ENCODE assay signal across 8 cellular contexts in genomic region chr3:98612587-98612986, GRCh38. TPM values are rescaled to one million over a fixed set of nuclear protein-coding genes. Genes with fewer than 3 reads are reported as not detected.
DNase-seq lines count a peak whose midpoint lies in the region; ATAC-seq, FAIRE-seq and TF ChIP-seq lines count a peak whose summit lies in the region.

No MANE protein-coding gene starts in this region.

- FAIRE-seq in keratinocyte (lab: Jason Lieb, UNC), result peak; percentile 34

- H3K9me3 ChIP-seq in Loucy (ENCODE audit: insufficient read depth, low read depth, low read length) (no peaks in the 10 kb centered on the region), keratinocyte (ENCODE audit: control insufficient read depth, low read depth, low read length) (no peaks in the 10 kb centered on the region)

- no peak overlapping the region for H3K4me2 ChIP-seq in Loucy (ENCODE audit: low read depth, low read length, poor library complexity, severe bottlenecking)
- H3K4me2 ChIP-seq in keratinocyte (ENCODE audit: control insufficient read depth, extremely low read depth, insufficient read depth, low read depth, low read length), result no peak overlapping the region

- no peaks in the 10 kb centered on the region for H3F3A ChIP-seq in Loucy (ENCODE audit: low read depth)

- no peak overlapping the region for H3K4me3 Mint-ChIP-seq in activated T-helper 2 cell treated with anti-CD3 and anti-CD28 coated beads, Interferon-gamma antibody, Interleukin-2, Interleukin-4, amounts not matched to agents 10 μg/mL and 5 μg/mL and 100 μg/mL, durations not matched to agents 14 hours and 24 hours and 36 hours (ENCODE audit: low read depth)
- H3K4me3 Mint-ChIP-seq in glutamatergic neuron (ENCODE audit: unreplicated experiment), result no peak overlapping the region

- H3K27me3 ChIP-seq in Loucy (ENCODE audit: insufficient read depth, low read length, poor library complexity, severe bottlenecking) (no peaks in the 10 kb centered on the region), keratinocyte (ENCODE audit: control insufficient read depth, extremely low read depth, insufficient read depth, low read length) (no peaks in the 10 kb centered on the region)

- H3K9me3 Mint-ChIP-seq in activated T-helper 2 cell treated with anti-CD3 and anti-CD28 coated beads, Interferon-gamma antibody, Interleukin-2, Interleukin-4, amounts not matched to agents 10 μg/mL and 5 μg/mL and 100 μg/mL, durations not matched to agents 14 hours and 24 hours and 36 hours, result no peaks in the 10 kb centered on the region
- H3K9me3 Mint-ChIP-seq in glutamatergic neuron (ENCODE audit: unreplicated experiment), result peaks cover 2% of the 10 kb centered on the region

- intact Hi-C loops in activated T-helper 2 cell treated with anti-CD3 and anti-CD28 coated beads, Interferon-gamma antibody, Interleukin-2, Interleukin-4, amounts not matched to agents 10 μg/mL and 5 μg/mL and 100 μg/mL, durations not matched to agents 14 hours and 24 hours and 36 hours (cut with micrococcal nuclease), result no loop called here

- H3K36me3 Mint-ChIP-seq in activated T-helper 2 cell treated with anti-CD3 and anti-CD28 coated beads, Interferon-gamma antibody, Interleukin-2, Interleukin-4, amounts not matched to agents 10 μg/mL and 5 μg/mL and 100 μg/mL, durations not matched to agents 14 hours and 24 hours and 36 hours (ENCODE audit: low read depth), result no peaks in the 10 kb centered on the region
- H3K36me3 Mint-ChIP-seq in glutamatergic neuron (ENCODE audit: unreplicated experiment), result peaks cover 6% of the 10 kb centered on the region

- H3K9ac ChIP-seq in Loucy (ENCODE audit: low read depth, low read length, poor library complexity, severe bottlenecking) (no peak overlapping the region), keratinocyte (ENCODE audit: control insufficient read depth, extremely low read depth, insufficient read depth, low read length) (no peak overlapping the region)

- H3K79me2 ChIP-seq in Loucy (ENCODE audit: insufficient read depth, low read length) (no peaks in the 10 kb centered on the region), keratinocyte (ENCODE audit: control insufficient read depth, insufficient read depth, low read length) (no peaks in the 10 kb centered on the region)

- no peaks in the 10 kb centered on the region for H3K4me1 Mint-ChIP-seq in activated T-helper 2 cell treated with anti-CD3 and anti-CD28 coated beads, Interferon-gamma antibody, Interleukin-2, Interleukin-4, amounts not matched to agents 10 μg/mL and 5 μg/mL and 100 μg/mL, durations not matched to agents 14 hours and 24 hours and 36 hours (ENCODE audit: low read depth)
- H3K4me1 Mint-ChIP-seq in glutamatergic neuron (ENCODE audit: low read depth, unreplicated experiment), result no peaks in the 10 kb centered on the region

- H3K9me2 ChIP-seq in Loucy (replicated peaks; ENCODE audit: low read depth, low read length), result no peaks in the 10 kb centered on the region

- dilution Hi-C loops in keratinocyte (cut with MboI; ENCODE audit: extremely low pct_ligation_motif_present, low sequenced_read_pairs), result loop anchor here (25.0 kb wide), 1 partner anchor 175 kb away; no protein-coding TSS in a partner anchor

- H3K27ac ChIP-seq in keratinocyte (ENCODE audit: control insufficient read depth, insufficient read depth, low read length), result no peak overlapping the region

- no peak for DNase-seq in keratinocyte (ENCODE audit: low read depth, low spot score)
- DNase-seq in SIG-M5 (lab: John Stamatoyannopoulos, UW), result no peak
- DNase-seq in mesenteric fat pad (ENCODE audit: low spot score), result no peak
- DNase-seq in activated T-helper 2 cell treated with anti-CD3 and anti-CD28 coated beads, Interferon-gamma antibody, Interleukin-2, Interleukin-4, amounts not matched to agents 10 μg/mL and 5 μg/mL and 100 μg/mL, durations not matched to agents 14 hours and 24 hours and 36 hours (ENCODE audit: low spot score), result no peak
- DNase-seq in glutamatergic neuron, result no peak

- peak; percentile 50 for TF ChIP-seq CTCF in Loucy (conservative IDR thresholded peaks at IDR 0.05; ENCODE audit: low read length)
- peak in 2 of 3 experiments; percentile 37 to 45 for TF ChIP-seq CTCF in keratinocyte (optimal IDR thresholded peaks at IDR 0.05 in 1 of 3, IDR thresholded peaks at IDR 0.05 in 1 of 3, conservative IDR thresholded peaks at IDR 0.05 in 1 of 3; ENCODE audit: extremely low read depth in 1 of 3, insufficient read depth in 2 of 3, low read length in 3 of 3)
- TF ChIP-seq CTCF in glutamatergic neuron (IDR thresholded peaks at IDR 0.05; ENCODE audit: partially characterized antibody, unreplicated experiment), result no peak

- H4K20me1 ChIP-seq in Loucy (ENCODE audit: insufficient read depth, low read length, poor library complexity, severe bottlenecking) (no peaks in the 10 kb centered on the region), keratinocyte (ENCODE audit: control insufficient read depth, extremely low read depth, insufficient read depth, low read length) (no peaks in the 10 kb centered on the region)

- H3K36me3 ChIP-seq in Loucy (ENCODE audit: insufficient read depth, low read length) (no peaks in the 10 kb centered on the region), keratinocyte (ENCODE audit: control insufficient read depth in 2 of 2, extremely low read depth in 1 of 2, insufficient read depth in 2 of 2, low read length in 2 of 2) (no peaks in the 10 kb centered on the region)

- H3K27me3 Mint-ChIP-seq in activated T-helper 2 cell treated with anti-CD3 and anti-CD28 coated beads, Interferon-gamma antibody, Interleukin-2, Interleukin-4, amounts not matched to agents 10 μg/mL and 5 μg/mL and 100 μg/mL, durations not matched to agents 14 hours and 24 hours and 36 hours (ENCODE audit: low read depth), result peaks cover 6% of the 10 kb centered on the region
- no peaks in the 10 kb centered on the region for H3K27me3 Mint-ChIP-seq in glutamatergic neuron (ENCODE audit: unreplicated experiment)

- H3K4me3 ChIP-seq in Loucy (ENCODE audit: low read length, poor library complexity, severe bottlenecking) (no peak overlapping the region), keratinocyte (ENCODE audit: control insufficient read depth in 2 of 3, extremely low read depth in 1 of 3, insufficient read depth in 2 of 3, low read depth in 1 of 3, low read length in 3 of 3) (no peak overlapping the region)

- ATAC-seq in GM18498 (IDR thresholded peaks at IDR 0.05; ENCODE audit: unreplicated experiment) (peak; percentile 73), GM21717 (IDR thresholded peaks at IDR 0.05; ENCODE audit: unreplicated experiment) (peak; percentile 43)

- H2AFZ ChIP-seq in Loucy (ENCODE audit: low read length) (peak overlapping the region; percentile 43; the same call in 1 of the 2 replicates), keratinocyte (ENCODE audit: control insufficient read depth, low read length) (peak overlapping the region; percentile 60)

- H3K4me1 ChIP-seq in Loucy (ENCODE audit: insufficient read depth, low read length, poor library complexity, severe bottlenecking), result no peaks in the 10 kb centered on the region
- no peaks in the 10 kb centered on the region for H3K4me1 ChIP-seq in keratinocyte (ENCODE audit: control insufficient read depth, extremely low read depth, insufficient read depth, low read length)

- no peak overlapping the region for H3K27ac Mint-ChIP-seq in activated T-helper 2 cell treated with anti-CD3 and anti-CD28 coated beads, Interferon-gamma antibody, Interleukin-2, Interleukin-4, amounts not matched to agents 10 μg/mL and 5 μg/mL and 100 μg/mL, durations not matched to agents 14 hours and 24 hours and 36 hours
- no peak overlapping the region for H3K27ac Mint-ChIP-seq in glutamatergic neuron (ENCODE audit: unreplicated experiment)

- no peaks in the 10 kb centered on the region for H3K9me1 ChIP-seq in keratinocyte (ENCODE audit: control insufficient read depth, extremely low read depth, insufficient read depth, low read length)

RNA-seq across cellular contexts. Expression of gene CPOX, which starts 19.2 kb away (rescaled TPM):
- 19.2 to 29.4 TPM (median 21.0 TPM) in 3 replicates for polyA plus RNA-seq in keratinocyte
- 9.9 TPM for polyA plus RNA-seq in keratinocyte (2011; ENCODE audit: low read depth)
- polyA plus RNA-seq in keratinocyte (2011; cell fraction: cytosol; rRNA removed), result 13.6 and 18.2 TPM in 2 replicates
- 36.0 and 53.1 TPM in 2 replicates for polyA plus RNA-seq in keratinocyte (2011; cell fraction: nucleus; rRNA removed)
- 11.2 and 19.7 TPM in 2 replicates for polyA plus RNA-seq in keratinocyte (2012; ENCODE audit: low replicate concordance)
- polyA minus RNA-seq in keratinocyte, result 8.3 to 18.4 TPM (median 10.4 TPM) in 3 replicates
- polyA minus RNA-seq in keratinocyte (2011; cell fraction: cytosol; rRNA and poly(A)+ RNA removed), result 10.7 TPM
- 11.5 and 14.3 TPM in 2 replicates for polyA minus RNA-seq in keratinocyte (2011; cell fraction: nucleus; rRNA and poly(A)+ RNA removed)
- total RNA-seq in mesenteric fat pad (14.7 TPM), glutamatergic neuron (ENCODE audit: unreplicated experiment) (11.5 TPM)
- total RNA-seq in activated T-helper 2 cell treated with anti-CD3 and anti-CD28 coated beads, Interferon-gamma antibody, Interleukin-2, Interleukin-4, amounts not matched to agents 10 μg/mL and 5 μg/mL and 100 μg/mL, durations not matched to agents 14 hours and 24 hours and 36 hours, result 48.4 and 50.4 TPM in 2 replicates
